ENCODE assay signal across 21 cellular contexts in genomic region chr7:121774563-121774962, GRCh38.
DNase-seq lines count a peak whose midpoint lies in the region; ATAC-seq and TF ChIP-seq lines count a peak whose summit lies in the region.
"Had no signal": no experiment of that assay in that cellular context is flagged by ENCODE, and none has a peak within 500 bp of the region (broad histone marks: within the 10 kb centered on the region; RNA-seq: fewer than 3 reads in every experiment).

No MANE protein-coding gene starts in this region.

- no peaks in the 10 kb centered on the region for H3K36me3 ChIP-seq in right lobe of liver
- H3K36me3 ChIP-seq: BLaER1, Peyer's patch had no signal

- H3K4me3 ChIP-seq in right lobe of liver = no peak overlapping the region
- H3K4me3 ChIP-seq: BLaER1, GM23248, Peyer's patch had no signal

- ATAC-seq in GM18505 (IDR thresholded peaks at IDR 0.05; ENCODE audit: unreplicated experiment) (peak; percentile 53), GM21367 (IDR thresholded peaks at IDR 0.05; ENCODE audit: unreplicated experiment) (peak; percentile 55), HG02884 (IDR thresholded peaks at IDR 0.05; ENCODE audit: unreplicated experiment) (peak; percentile 48), HG03457 (IDR thresholded peaks at IDR 0.05; ENCODE audit: unreplicated experiment) (no peak), right lobe of liver (no peak)

- TF ChIP-seq POLR2A in GM18505 (IDR thresholded peaks at IDR 0.05; ENCODE audit: borderline replicate concordance, extremely low read depth, insufficient read depth, insufficient read length) = no peak
- no peak for TF ChIP-seq POLR2A in right lobe of liver (IDR thresholded peaks at IDR 0.05)

- intact Hi-C loops in right lobe of liver (cut with DNase I) = no loop called here

- no peaks in the 10 kb centered on the region for H3K4me1 ChIP-seq in right lobe of liver
- H3K4me1 ChIP-seq: BLaER1, Peyer's patch had no signal

- TF ChIP-seq CTCF in right lobe of liver (IDR thresholded peaks at IDR 0.05) = no peak

- DNase-seq in NAMALWA (ENCODE audit: low spot score) (peak; percentile 17), NK-92 (lab: John Stamatoyannopoulos, UW; ENCODE audit: unreplicated experiment) (no peak), retina (no peak), right lobe of liver (no peak)
- DNase-seq: DND-41, GM23248, HCEC 1CT, NCI-H1436, NCI-H2029, NCI-H2171 treated with DMSO at 0.1 percent for 48 hours, NCI-H774, Peyer's patch, Right ventricle myocardium superior, SK-N-SH, T-helper 1 cell, T1000 had no signal

- 51% methylated on average over 3 of the region's 3 CpGs for WGBS in right lobe of liver (ENCODE audit: insufficient coverage, low coverage, low lambda C conversion rate, missing lambda C conversion rate)

- no peaks in the 10 kb centered on the region for H3K9me3 ChIP-seq in right lobe of liver
- H3K9me3 ChIP-seq: BLaER1, Peyer's patch, SK-N-SH had no signal

- H3K27ac ChIP-seq in right lobe of liver = no peak overlapping the region
- H3K27ac ChIP-seq: BLaER1, GM23248, Peyer's patch had no signal

- H3K27me3 ChIP-seq in right lobe of liver = no peaks in the 10 kb centered on the region
- H3K27me3 ChIP-seq: BLaER1, Peyer's patch had no signal

Comparison
In these comparisons a context has a peak if more than half of its experiments do, and no peak if none do; other contexts are left out.
1. ATAC-seq: peak in GM18505 (single experiment), GM21367 (single experiment) and HG02884 (single experiment); none in HG03457 (single experiment) and right lobe of liver (0 of 4).